Comparison of ENCODE assay signal across 21 cellular contexts in the genomic region with DNA sequence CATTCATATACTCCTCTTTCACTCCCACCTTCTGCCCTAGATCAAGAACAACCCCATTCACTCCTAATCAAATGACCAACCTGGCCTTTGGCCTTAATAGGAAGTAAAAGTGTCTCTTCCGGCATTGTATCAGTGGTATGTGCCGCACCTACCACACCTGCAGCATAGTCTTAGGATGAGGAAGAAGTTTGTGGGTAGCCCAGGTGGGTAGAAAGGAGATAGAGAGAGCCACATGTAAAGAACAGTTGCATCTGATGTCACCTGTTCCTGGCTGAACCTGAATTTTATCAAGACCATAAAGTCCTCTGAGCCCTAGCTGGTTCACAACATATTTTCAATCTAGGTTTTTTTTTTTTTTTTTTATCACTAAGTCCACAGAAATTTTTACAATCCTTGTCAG. TPM values are rescaled to one million over a fixed set of nuclear protein-coding genes. Genes with fewer than 3 reads are reported as not detected.
DNase-seq lines count a peak whose midpoint lies in the region; ATAC-seq and TF ChIP-seq lines count a peak whose summit lies in the region.
"Had no signal": no experiment of that assay in that cellular context is flagged by ENCODE, and none has a peak within 500 bp of the region (broad histone marks: within the 10 kb centered on the region; RNA-seq: fewer than 3 reads in every experiment).

No MANE protein-coding gene starts in this region.

- ATAC-seq in foreskin keratinocyte (peak; percentile 72), HG02973 (IDR thresholded peaks at IDR 0.05; ENCODE audit: unreplicated experiment) (no peak)
- ATAC-seq: activated naive CD8-positive, alpha-beta T cell treated with anti-CD3 and anti-CD28 coated beads, Interleukin-2, amount 50 U/mL, for 24 hours had no signal

- H3K4me1 Mint-ChIP-seq in CD14-positive monocyte: peaks cover 21% of the 10 kb centered on the region
- H3K4me1 Mint-ChIP-seq in endodermal cell: peaks cover 5% of the 10 kb centered on the region

- DNase-seq in CD14-positive monocyte (ENCODE audit: low spot score): no peak
- DNase-seq in Peyer's patch: peak in 1 of 3 donors; percentile 65
- DNase-seq in foreskin keratinocyte: peak; percentile 34 to 63
- no peak for DNase-seq in endodermal cell
- no peak for DNase-seq in central memory CD4-positive, alpha-beta T cell
- DNase-seq in ascending aorta (ENCODE audit: low spot score in 2 of 2): no peak
- DNase-seq: activated CD4-positive, alpha-beta T cell treated with anti-CD3 and anti-CD28 coated beads for 48 hours; activated naive CD8-positive, alpha-beta T cell treated with anti-CD3 and anti-CD28 coated beads, Interleukin-2, amount 50 U/mL, for 24 hours; dermis blood vessel endothelial cell; erythroblast; HCEC 1CT; KBM-7; left ventricle myocardium inferior; sigmoid colon; SW 1271; tibial artery had no signal

- H3K27me3 Mint-ChIP-seq in CD14-positive monocyte (ENCODE audit: low read depth in 3 of 3) (no peaks in the 10 kb centered on the region), endodermal cell (ENCODE audit: insufficient read depth) (no peaks in the 10 kb centered on the region)
- H3K27me3 Mint-ChIP-seq: activated naive CD8-positive, alpha-beta T cell treated with anti-CD3 and anti-CD28 coated beads, Interleukin-2, amount 50 U/mL, for 24 hours had no signal

- no peaks in the 10 kb centered on the region for H3K27me3 ChIP-seq in Peyer's patch
- H3K27me3 ChIP-seq in foreskin keratinocyte: no peaks in the 10 kb centered on the region
- H3K27me3 ChIP-seq in neutrophil: no peaks in the 10 kb centered on the region
- H3K27me3 ChIP-seq in endodermal cell (ENCODE audit: control insufficient read depth, insufficient read depth, low read length, poor library complexity, severe bottlenecking): no peaks in the 10 kb centered on the region
- no peaks in the 10 kb centered on the region for H3K27me3 ChIP-seq in ascending aorta
- H3K27me3 ChIP-seq: BLaER1, sigmoid colon, tibial artery had no signal

- no peak for TF ChIP-seq POLR2A in Peyer's patch (IDR thresholded peaks at IDR 0.05)

- intact Hi-C loops in CD14-positive monocyte (cut with micrococcal nuclease) (no loop called here), ascending aorta (cut with DNase I) (no loop called here)

- H3K27ac ChIP-seq in Peyer's patch: peak overlapping the region in 3 of 4 donors; percentile 3 to 63 (median 54)
- H3K27ac ChIP-seq in foreskin keratinocyte: no peak overlapping the region
- peak overlapping the region; percentile 62 for H3K27ac ChIP-seq in neutrophil
- no peak overlapping the region for H3K27ac ChIP-seq in endodermal cell (ENCODE audit: low read depth, low read length)
- H3K27ac ChIP-seq in ascending aorta: no peak overlapping the region
- H3K27ac ChIP-seq: BLaER1, left ventricle myocardium inferior, parathyroid adenoma, sigmoid colon, tibial artery had no signal

- H3K4me1 ChIP-seq in Peyer's patch (peaks cover 0 to 5% (median 0%) of the 10 kb centered on the region in 4 donors), foreskin keratinocyte (peaks cover 6% of the 10 kb centered on the region), neutrophil (ENCODE audit: control insufficient read depth in 1 of 2, insufficient read depth in 1 of 2, low read depth in 1 of 2, low read length in 1 of 2) (peaks cover 35 to 38% of the 10 kb centered on the region in 2 experiments), endodermal cell (ENCODE audit: control insufficient read depth, insufficient read depth, low read length) (no peaks in the 10 kb centered on the region), ascending aorta (no peaks in the 10 kb centered on the region)
- H3K4me1 ChIP-seq: BLaER1, left ventricle myocardium inferior, parathyroid adenoma, sigmoid colon, tibial artery had no signal

- H3K27ac Mint-ChIP-seq in CD14-positive monocyte: peak overlapping the region; percentile 71 to 95 (median 90)
- no peak overlapping the region for H3K27ac Mint-ChIP-seq in endodermal cell
- H3K27ac Mint-ChIP-seq: activated naive CD8-positive, alpha-beta T cell treated with anti-CD3 and anti-CD28 coated beads, Interleukin-2, amount 50 U/mL, for 24 hours; activated T-helper 2 cell treated with anti-CD3 and anti-CD28 coated beads, Interferon-gamma antibody, Interleukin-2, Interleukin-4, amounts not matched to agents 10 μg/mL and 5 μg/mL and 100 μg/mL, durations not matched to agents 14 hours and 24 hours and 36 hours had no signal

- no peaks in the 10 kb centered on the region for H3K36me3 Mint-ChIP-seq in CD14-positive monocyte
- no peaks in the 10 kb centered on the region for H3K36me3 Mint-ChIP-seq in endodermal cell (ENCODE audit: low read depth)

- H3K4me3 Mint-ChIP-seq in CD14-positive monocyte: no peak overlapping the region
- no peak overlapping the region for H3K4me3 Mint-ChIP-seq in endodermal cell
- H3K4me3 Mint-ChIP-seq: activated naive CD8-positive, alpha-beta T cell treated with anti-CD3 and anti-CD28 coated beads, Interleukin-2, amount 50 U/mL, for 24 hours had no signal

- H3K4me3 ChIP-seq in Peyer's patch (no peak overlapping the region), neutrophil (ENCODE audit: low read depth in 1 of 2, low read length in 1 of 2) (no peak overlapping the region), endodermal cell (ENCODE audit: low read length) (no peak overlapping the region), ascending aorta (no peak overlapping the region)
- H3K4me3 ChIP-seq: BLaER1, left ventricle myocardium inferior, sigmoid colon, tibial artery had no signal

- no peak overlapping the region for H3K9ac ChIP-seq in endodermal cell (ENCODE audit: extremely low read depth, low read length, poor library complexity, severe bottlenecking)
- H3K9ac ChIP-seq: BLaER1, parathyroid adenoma had no signal

- TF ChIP-seq CTCF in CD14-positive monocyte (IDR thresholded peaks at IDR 0.05) (no peak), Peyer's patch (IDR thresholded peaks at IDR 0.05) (no peak), foreskin keratinocyte (conservative IDR thresholded peaks at IDR 0.05) (no peak), neutrophil (IDR thresholded peaks at IDR 0.05) (no peak), endodermal cell (conservative IDR thresholded peaks at IDR 0.05) (no peak), ascending aorta (IDR thresholded peaks at IDR 0.05) (no peak)

- WGBS in endodermal cell (ENCODE audit: insufficient coverage in 1 of 2, insufficient read length in 1 of 2), 2 experiments: 80 to 86% methylated on average over 1 to 2 of the region's 2 CpGs

- H3K9me3 Mint-ChIP-seq in CD14-positive monocyte (peaks cover 0 to 6% (median 0%) of the 10 kb centered on the region in 7 donors), endodermal cell (no peaks in the 10 kb centered on the region)
- H3K9me3 Mint-ChIP-seq: activated naive CD8-positive, alpha-beta T cell treated with anti-CD3 and anti-CD28 coated beads, Interleukin-2, amount 50 U/mL, for 24 hours; activated T-helper 2 cell treated with anti-CD3 and anti-CD28 coated beads, Interferon-gamma antibody, Interleukin-2, Interleukin-4, amounts not matched to agents 10 μg/mL and 5 μg/mL and 100 μg/mL, durations not matched to agents 14 hours and 24 hours and 36 hours had no signal

- no peaks in the 10 kb centered on the region for H3K36me3 ChIP-seq in Peyer's patch
- no peaks in the 10 kb centered on the region for H3K36me3 ChIP-seq in neutrophil
- no peaks in the 10 kb centered on the region for H3K36me3 ChIP-seq in endodermal cell (ENCODE audit: control insufficient read depth, insufficient read depth, low read length)
- no peaks in the 10 kb centered on the region for H3K36me3 ChIP-seq in ascending aorta
- H3K36me3 ChIP-seq: BLaER1, left ventricle myocardium inferior, sigmoid colon, tibial artery had no signal

- no peaks in the 10 kb centered on the region for H3K9me3 ChIP-seq in Peyer's patch
- H3K9me3 ChIP-seq in neutrophil: no peaks in the 10 kb centered on the region
- no peaks in the 10 kb centered on the region for H3K9me3 ChIP-seq in endodermal cell (ENCODE audit: control insufficient read depth, low read length)
- no peaks in the 10 kb centered on the region for H3K9me3 ChIP-seq in ascending aorta
- H3K9me3 ChIP-seq: BLaER1, left ventricle myocardium inferior, sigmoid colon, tibial artery had no signal

RNA-seq across cellular contexts. Expression of a gene that starts 55.5 kb away (rescaled TPM):
- polyA plus RNA-seq in CD14-positive monocyte (10 to 100 TPM in 1 of 2 donors, 1 to 10 TPM in 1; 6.6 to 11.8 TPM), foreskin keratinocyte (26.4 and 28.2 TPM in 2 replicates)
- total RNA-seq in Peyer's patch (100 to 1,000 TPM in 1 of 4 donors, 10 to 100 TPM in 3; 41.3 to 176 (median 66.9) TPM), foreskin keratinocyte (63.4 and 75.4 TPM in 2 replicates), endodermal cell (100 to 1,000 TPM; 147 to 158 TPM), ascending aorta (57.4 TPM)
- polyA plus RNA-seq in endodermal cell (2013, experiment 1 of 2): 118 TPM
- polyA plus RNA-seq in endodermal cell (2013, experiment 2 of 2): 134 TPM

Comparison
In these comparisons a context has a peak if more than half of its experiments do, and no peak if none do; other contexts are left out.
1. DNase-seq: peak in foreskin keratinocyte (2 of 2); none in CD14-positive monocyte (single experiment), endodermal cell (single experiment), central memory CD4-positive, alpha-beta T cell (single experiment) and ascending aorta (0 of 2).
2. H3K27ac ChIP-seq: peak in Peyer's patch (3 of 4) and neutrophil (single experiment); none in foreskin keratinocyte (single experiment), endodermal cell (single experiment) and ascending aorta (0 of 2).